In the genomic region with DNA sequence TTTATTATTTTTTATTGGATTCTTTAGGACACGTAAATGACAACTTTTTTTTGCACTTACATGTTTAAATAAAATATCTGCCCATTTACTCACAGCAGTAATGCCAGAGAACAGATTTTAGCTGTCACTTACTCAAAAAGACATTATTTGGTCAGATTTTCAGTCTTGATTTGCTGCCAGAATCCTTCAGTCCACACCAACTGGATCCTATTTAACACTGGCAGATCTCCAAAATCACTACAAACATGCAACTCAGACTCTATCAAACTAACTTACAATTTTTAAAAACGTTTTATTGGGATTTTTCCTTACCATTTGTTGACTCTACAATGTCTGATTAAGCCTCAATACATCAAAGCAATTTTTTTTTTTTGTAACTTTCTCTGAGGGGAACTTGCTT, we compare ENCODE assay signal across 13 cellular contexts. TPM values are rescaled to one million over a fixed set of nuclear protein-coding genes. Genes with fewer than 3 reads are reported as not detected.
A peak's percentile ranks its signal among the peaks of the same experiment; 100 is the strongest.
DNase-seq lines count a peak whose midpoint lies in the region; ATAC-seq and TF ChIP-seq lines count a peak whose summit lies in the region.
"Had no signal": no experiment of that assay in that cellular context is flagged by ENCODE, and none has a peak within 500 bp of the region (broad histone marks: within the 10 kb centered on the region; RNA-seq: fewer than 3 reads in every experiment).

No MANE protein-coding gene starts in this region.

- DNase-seq in AG04450 (ENCODE audit: low read depth, low spot score) = peak; percentile 37
- DNase-seq in HS-5 (ENCODE audit: low read depth) = peak; percentile 47
- no peak for DNase-seq in SK-N-MC (ENCODE audit: low read depth, low spot score)
- DNase-seq in fibroblast of the conjunctiva (ENCODE audit: low read depth) = peak; percentile 87
- DNase-seq in D341Med (ENCODE audit: low spot score) = no peak
- DNase-seq in NCI-H748 (lab: John Stamatoyannopoulos, UW; ENCODE audit: unreplicated experiment) = no peak
- DNase-seq: activated CD4-positive, alpha-beta T cell treated with anti-CD3 and anti-CD28 coated beads, Interleukin-2, amount 50 U/mL, for 4 hours; CD4-positive, CD25-positive, alpha-beta regulatory T cell; psoas muscle had no signal

- ATAC-seq in HG02840 (IDR thresholded peaks at IDR 0.05; ENCODE audit: low FRiP score, unreplicated experiment) = no peak
- no peak for ATAC-seq in HG03342 (IDR thresholded peaks at IDR 0.05; ENCODE audit: unreplicated experiment)
- ATAC-seq: GM12878, left lobe of liver, psoas muscle had no signal

- no peak for TF ChIP-seq CTCF in AG04450 (IDR thresholded peaks at IDR 0.05; ENCODE audit: low read depth, low read length)

- POLR2A ChIA-PET in AG04450 (lab: Yijun Ruan, JAX) = no interaction called here

- H3K27ac ChIP-seq in AG04450 (ENCODE audit: low read depth, low read length) (no peak overlapping the region), SK-N-MC (peak overlapping the region; percentile 97)
- H3K27ac ChIP-seq: psoas muscle had no signal

- H3K27me3 ChIP-seq in AG04450 (ENCODE audit: control insufficient read depth, insufficient read depth, low read length) = no peaks in the 10 kb centered on the region

- H3K9ac ChIP-seq in SK-N-MC (ENCODE audit: insufficient read length) = peak overlapping the region; percentile 52

- H3K9me3 ChIP-seq in AG04450 (ENCODE audit: control insufficient read depth, insufficient read depth, low read length) (no peaks in the 10 kb centered on the region), SK-N-MC (ENCODE audit: low read depth, low read length) (no peaks in the 10 kb centered on the region)
- H3K9me3 ChIP-seq: psoas muscle had no signal

- no peak overlapping the region for H3K4me3 ChIP-seq in AG04450 (ENCODE audit: low read depth, low read length)
- H3K4me3 ChIP-seq in SK-N-MC = peak overlapping the region; percentile 66
- H3K4me3 ChIP-seq: GM12878, psoas muscle had no signal

- CTCF ChIA-PET in AG04450 (lab: Charles Lee) = interaction anchor here (0.6 kb wide), 1 partner anchor 14 kb away, joined by 3 read pairs; no protein-coding TSS in a partner anchor

- no peaks in the 10 kb centered on the region; the same call in 1 of the 2 replicates for H3K36me3 ChIP-seq in SK-N-MC (ENCODE audit: insufficient read depth, low read length)

RNA-seq across cellular contexts. Expression of a gene that starts 11.1 kb away (rescaled TPM):
- not detected in 2 replicates for polyA plus RNA-seq in AG04450 (2011; rRNA removed)
- not detected in 2 replicates for polyA minus RNA-seq in AG04450 (2011; rRNA and poly(A)+ RNA removed)
- polyA plus RNA-seq: psoas muscle had no signal

Comparison
In these comparisons a context has a peak if more than half of its experiments do, and no peak if none do; other contexts are left out.
1. DNase-seq: peak in AG04450 (single experiment), HS-5 (single experiment) and fibroblast of the conjunctiva (single experiment); none in SK-N-MC (single experiment), D341Med (single experiment) and NCI-H748 (single experiment).